In the genomic region with DNA sequence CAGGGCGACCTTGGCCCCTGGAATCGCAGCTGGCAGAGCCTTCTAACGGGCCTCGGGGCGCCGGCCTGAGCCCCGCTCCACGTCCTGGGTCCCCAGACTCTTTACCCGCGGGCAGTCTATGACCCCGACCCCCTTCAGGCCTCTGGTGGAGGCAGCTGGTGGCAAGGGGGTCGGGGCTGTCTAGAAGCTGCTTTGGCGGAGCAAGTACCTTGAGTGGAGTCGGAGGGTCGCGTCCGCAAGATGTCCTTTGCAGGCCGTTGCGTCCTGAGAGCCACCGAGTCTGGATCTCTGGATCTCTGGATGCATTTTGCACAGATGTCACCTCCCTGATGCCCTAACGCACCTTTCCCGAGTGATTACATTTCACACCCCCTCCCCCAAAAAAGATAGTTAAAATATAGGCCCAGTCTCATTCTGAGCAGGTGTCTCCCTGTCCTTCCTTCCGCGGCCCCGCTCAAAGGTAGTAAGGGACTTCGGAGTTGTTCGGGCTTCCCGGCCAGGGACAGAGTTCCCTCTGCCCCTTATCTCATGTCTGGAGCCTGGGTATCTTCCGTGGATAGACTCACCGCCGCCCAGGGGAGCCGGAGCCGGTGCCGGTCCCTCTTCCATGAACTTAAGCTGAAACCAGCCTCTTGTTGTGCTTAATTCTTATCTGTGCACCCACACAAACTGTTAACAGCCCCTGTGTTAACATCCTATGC, we compare ENCODE assay signal across 2 cellular contexts.
A peak's percentile ranks its signal among the peaks of the same experiment; 100 is the strongest.
TF ChIP-seq lines count a peak whose summit lies in the region.

No MANE protein-coding gene starts in this region.

TF ChIP-seq in HCT116, 20 proteins besides CTCF, POLR2A, EP300 and RAD21:
- TF ChIP-seq ELF1 (IDR thresholded peaks at IDR 0.05; ENCODE audit: borderline replicate concordance, low read depth) (no peak), SP1 (IDR thresholded peaks at IDR 0.05; ENCODE audit: low read depth) (no peak), TCF7L2 (IDR thresholded peaks at IDR 0.05; ENCODE audit: borderline replicate concordance, extremely low read depth, insufficient read depth, insufficient read length) (no peak), ZNF274 (IDR thresholded peaks at IDR 0.05; ENCODE audit: low read depth, low read length) (no peak), ZFX (IDR thresholded peaks at IDR 0.05) (peak; percentile 70), CBX3 (IDR thresholded peaks at IDR 0.05; ENCODE audit: low read depth) (no peak), MAX (IDR thresholded peaks at IDR 0.05) (no peak), JUND (IDR thresholded peaks at IDR 0.05) (peak; percentile 8; the same call in 1 of the 2 replicates), SRF (IDR thresholded peaks at IDR 0.05; ENCODE audit: low read depth) (peak; percentile 50; the same call in 1 of the 2 replicates)
- TF ChIP-seq, protein P1, sequence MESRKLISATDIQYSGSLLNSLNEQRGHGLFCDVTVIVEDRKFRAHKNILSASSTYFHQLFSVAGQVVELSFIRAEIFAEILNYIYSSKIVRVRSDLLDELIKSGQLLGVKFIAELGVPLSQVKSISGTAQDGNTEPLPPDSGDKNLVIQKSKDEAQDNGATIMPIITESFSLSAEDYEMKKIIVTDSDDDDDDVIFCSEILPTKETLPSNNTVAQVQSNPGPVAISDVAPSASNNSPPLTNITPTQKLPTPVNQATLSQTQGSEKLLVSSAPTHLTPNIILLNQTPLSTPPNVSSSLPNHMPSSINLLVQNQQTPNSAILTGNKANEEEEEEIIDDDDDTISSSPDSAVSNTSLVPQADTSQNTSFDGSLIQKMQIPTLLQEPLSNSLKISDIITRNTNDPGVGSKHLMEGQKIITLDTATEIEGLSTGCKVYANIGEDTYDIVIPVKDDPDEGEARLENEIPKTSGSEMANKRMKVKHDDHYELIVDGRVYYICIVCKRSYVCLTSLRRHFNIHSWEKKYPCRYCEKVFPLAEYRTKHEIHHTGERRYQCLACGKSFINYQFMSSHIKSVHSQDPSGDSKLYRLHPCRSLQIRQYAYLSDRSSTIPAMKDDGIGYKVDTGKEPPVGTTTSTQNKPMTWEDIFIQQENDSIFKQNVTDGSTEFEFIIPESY (IDR thresholded peaks at IDR 0.05; ENCODE audit: extremely low read depth, insufficient replicate concordance, low read length): no peak
- TF ChIP-seq, protein P2, sequence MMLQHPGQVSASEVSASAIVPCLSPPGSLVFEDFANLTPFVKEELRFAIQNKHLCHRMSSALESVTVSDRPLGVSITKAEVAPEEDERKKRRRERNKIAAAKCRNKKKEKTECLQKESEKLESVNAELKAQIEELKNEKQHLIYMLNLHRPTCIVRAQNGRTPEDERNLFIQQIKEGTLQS (IDR thresholded peaks at IDR 0.05): no peak
TF ChIP-seq in HCT116: peak in this region for 3.

TF ChIP-seq in GM12878, 131 proteins besides CTCF, POLR2A, EP300 and RAD21:
- TF ChIP-seq, protein P3, sequence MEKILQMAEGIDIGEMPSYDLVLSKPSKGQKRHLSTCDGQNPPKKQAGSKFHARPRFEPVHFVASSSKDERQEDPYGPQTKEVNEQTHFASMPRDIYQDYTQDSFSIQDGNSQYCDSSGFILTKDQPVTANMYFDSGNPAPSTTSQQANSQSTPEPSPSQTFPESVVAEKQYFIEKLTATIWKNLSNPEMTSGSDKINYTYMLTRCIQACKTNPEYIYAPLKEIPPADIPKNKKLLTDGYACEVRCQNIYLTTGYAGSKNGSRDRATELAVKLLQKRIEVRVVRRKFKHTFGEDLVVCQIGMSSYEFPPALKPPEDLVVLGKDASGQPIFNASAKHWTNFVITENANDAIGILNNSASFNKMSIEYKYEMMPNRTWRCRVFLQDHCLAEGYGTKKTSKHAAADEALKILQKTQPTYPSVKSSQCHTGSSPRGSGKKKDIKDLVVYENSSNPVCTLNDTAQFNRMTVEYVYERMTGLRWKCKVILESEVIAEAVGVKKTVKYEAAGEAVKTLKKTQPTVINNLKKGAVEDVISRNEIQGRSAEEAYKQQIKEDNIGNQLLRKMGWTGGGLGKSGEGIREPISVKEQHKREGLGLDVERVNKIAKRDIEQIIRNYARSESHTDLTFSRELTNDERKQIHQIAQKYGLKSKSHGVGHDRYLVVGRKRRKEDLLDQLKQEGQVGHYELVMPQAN (conservative IDR thresholded peaks at IDR 0.05): peak; percentile 14; the same call in 1 of the 2 replicates
- TF ChIP-seq MEF2B (IDR thresholded peaks at IDR 0.05; ENCODE audit: partially characterized antibody, poor library complexity, severe bottlenecking): peak; percentile 5
- no peak for TF ChIP-seq PML (IDR thresholded peaks at IDR 0.05; ENCODE audit: low read length)
- peak; percentile 72 for TF ChIP-seq SIN3A (IDR thresholded peaks at IDR 0.05; ENCODE audit: low read depth, low read length)
- no peak for TF ChIP-seq SMC3 (IDR thresholded peaks at IDR 0.05; ENCODE audit: borderline replicate concordance, low read length)
- TF ChIP-seq LARP7 (IDR thresholded peaks at IDR 0.05): peak; percentile 62; the same call in 1 of the 2 replicates
- TF ChIP-seq BACH1 (IDR thresholded peaks at IDR 0.05; ENCODE audit: borderline replicate concordance): 0 out of 2 replicates have a peak, but pooled peaks have one; percentile 17
- TF ChIP-seq GATAD2B (conservative IDR thresholded peaks at IDR 0.05; ENCODE audit: low read depth): peak; percentile 55; the same call in 1 of the 2 replicates
